ENCODE assay signal across 31 cellular contexts in the genomic region with DNA sequence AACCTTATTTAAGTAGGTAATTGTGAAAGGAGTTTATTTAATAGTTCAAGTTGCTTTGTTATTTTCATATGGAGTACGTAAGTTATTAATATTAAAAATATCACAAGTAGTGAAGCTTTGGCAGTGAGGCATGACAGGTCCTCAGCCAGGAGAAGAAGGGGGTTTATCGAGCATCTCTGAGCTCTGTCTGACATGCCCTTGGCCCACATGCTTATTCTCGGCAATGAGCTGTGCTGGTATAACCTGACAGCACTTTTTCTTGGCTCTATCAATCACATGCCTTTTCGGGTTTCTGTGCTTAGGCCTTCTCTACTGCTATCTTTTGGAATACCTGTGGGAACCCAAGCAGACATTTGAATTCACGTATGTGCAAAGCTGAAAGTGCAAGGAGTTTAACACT.
"Had no signal": no experiment of that assay in that cellular context is flagged by ENCODE, and none has a peak within 500 bp of the region (broad histone marks: within the 10 kb centered on the region; RNA-seq: fewer than 3 reads in every experiment).

No MANE protein-coding gene starts in this region.

- H3K27ac ChIP-seq: adrenal gland, ascending aorta, cardiac muscle cell, VCaP had no signal

- H3K4me1 ChIP-seq: adrenal gland, ascending aorta had no signal

- H3K4me3 ChIP-seq: adrenal gland, ascending aorta, cardiac muscle cell had no signal

- H3K27me3 ChIP-seq: adrenal gland, ascending aorta, cardiac muscle cell had no signal

- DNase-seq: activated B cell treated with CpG ODN at 0.5 μM for 24 hours; activated CD4-positive, alpha-beta memory T cell treated with anti-CD3 and anti-CD28 coated beads for 36 hours; activated CD4-positive, alpha-beta T cell treated with anti-CD3 and anti-CD28 coated beads for 4 hours; activated CD4-positive, alpha-beta T cell treated with anti-CD3 and anti-CD28 coated beads, Interleukin-2, amount 10 ng/mL, durations not matched to agents 24 days and 14 days; activated CD4-positive, alpha-beta T cell treated with anti-CD3 and anti-CD28 coated beads, Interleukin-2, amount 50 U/mL, for 1 hour; activated CD4-positive, alpha-beta T cell treated with anti-CD3 and anti-CD28 coated beads, Interleukin-2, amount 50 U/mL, for 4 hours; activated CD4-positive, CD25-positive, alpha-beta regulatory T cell treated with anti-CD3 and anti-CD28 coated beads, Interleukin-2, amount 50 U/mL, for 72 hours; activated CD8-positive, alpha-beta memory T cell treated with anti-CD3 and anti-CD28 coated beads, Interleukin-2, amount 50 U/mL, for 4 hours; activated CD8-positive, alpha-beta T cell treated with anti-CD3 and anti-CD28 coated beads for 36 hours; activated effector memory CD4-positive, alpha-beta T cell treated with anti-CD3 and anti-CD28 coated beads, Interleukin-2, amount 50 U/mL, for 16 hours; activated gamma-delta T cell treated with Interleukin-2 at 50 U/mL for 16 hours; activated naive CD4-positive, alpha-beta T cell; activated naive CD4-positive, alpha-beta T cell treated with anti-CD3 and anti-CD28 coated beads for 36 hours; activated naive CD4-positive, alpha-beta T cell treated with anti-CD3 and anti-CD28 coated beads, Interleukin-2, amount 50 U/mL, for 16 hours; activated naive CD8-positive, alpha-beta T cell treated with anti-CD3 and anti-CD28 coated beads for 36 hours; activated T-cell treated with anti-CD3 and anti-CD28 coated beads for 4 hours; activated T-cell treated with anti-CD3 and anti-CD28 coated beads, Interleukin-2, amount 50 U/mL, for 1 hour; activated T-cell treated with anti-CD3 and anti-CD28 coated beads, Interleukin-2, amount 50 U/mL, for 4 hours; activated T-cell treated with anti-CD3 and anti-CD28 coated beads, Interleukin-2, amount 50 U/mL, for 72 hours; adrenal gland; amniotic stem cell; anterior cingulate cortex; central memory CD4-positive, alpha-beta T cell; T-helper 1 cell; T-helper 2 cell; T-helper 9 cell had no signal

- ATAC-seq: activated CD8-positive, alpha-beta T cell treated with anti-CD3 and anti-CD28 coated beads for 36 hours; activated naive CD4-positive, alpha-beta T cell treated with anti-CD3 and anti-CD28 coated beads, Interleukin-2, amount 50 U/mL, for 72 hours; activated T-cell treated with anti-CD3 and anti-CD28 coated beads, Interleukin-2, amount 50 U/mL, for 4 hours; activated T-cell treated with anti-CD3 and anti-CD28 coated beads, Interleukin-2, amount 50 U/mL, for 72 hours; activated T-helper 17 cell treated with anti-CD3 and anti-CD28 coated beads, Interleukin-2, amount 50 U/mL, for 72 hours had no signal

- H3K9me3 ChIP-seq: adrenal gland, ascending aorta had no signal
